In genomic region chr2:2822143-2822542, GRCh38 we compare ENCODE assay signal across 28 cellular contexts.
"Had no signal": no experiment of that assay in that cellular context is flagged by ENCODE, and none has a peak within 500 bp of the region (broad histone marks: within the 10 kb centered on the region; RNA-seq: fewer than 3 reads in every experiment).

No MANE protein-coding gene starts in this region.

- ATAC-seq: effector memory CD8-positive, alpha-beta T cell; esophagus mucosa; foreskin keratinocyte; gastrocnemius medialis; gastroesophageal sphincter; heart left ventricle; heart right ventricle had no signal

- H3K27ac ChIP-seq: colonic mucosa, coronary artery, dorsolateral prefrontal cortex, epithelial cell of prostate, esophagus muscularis mucosa, esophagus squamous epithelium, foreskin keratinocyte, gastrocnemius medialis, gastroesophageal sphincter, heart left ventricle, heart right ventricle had no signal

- H3K4me1 ChIP-seq: colonic mucosa, esophagus muscularis mucosa, esophagus squamous epithelium, foreskin keratinocyte, gastrocnemius medialis, gastroesophageal sphincter, heart left ventricle, heart right ventricle had no signal

- H3K4me3 ChIP-seq: colonic mucosa, coronary artery, dorsolateral prefrontal cortex, esophagus muscularis mucosa, esophagus squamous epithelium, gastrocnemius medialis, gastroesophageal sphincter, heart left ventricle, heart right ventricle had no signal

- DNase-seq: colonic mucosa; cortex of kidney; dermis blood vessel endothelial cell; dorsolateral prefrontal cortex; effector CD4-positive, alpha-beta T cell; effector CD8-positive, alpha-beta T cell; effector memory CD4-positive, alpha-beta T cell; effector memory CD8-positive, alpha-beta T cell; endodermal cell; erythroblast; esophagus squamous epithelium; foreskin fibroblast; foreskin keratinocyte; foreskin melanocyte; gastrocnemius medialis; glutamatergic neuron; head of caudate nucleus; heart left ventricle; heart right ventricle had no signal

- H3K27me3 ChIP-seq: colonic mucosa, esophagus muscularis mucosa, esophagus squamous epithelium, foreskin keratinocyte, gastroesophageal sphincter, heart right ventricle had no signal

- FAIRE-seq: colon, endometrium, endothelial cell of umbilical vein, frontal cortex had no signal

- H3K36me3 ChIP-seq: colonic mucosa, esophagus muscularis mucosa, esophagus squamous epithelium, gastrocnemius medialis, gastroesophageal sphincter, heart left ventricle, heart right ventricle had no signal

- H3K9me3 ChIP-seq: colonic mucosa, gastrocnemius medialis had no signal
